8 cellular contexts compared by ENCODE assay signal in genomic region chr3:136250862-136251460, GRCh38. TPM values are rescaled to one million over a fixed set of nuclear protein-coding genes. Genes with fewer than 3 reads are reported as not detected.
DNase-seq lines count a peak whose midpoint lies in the region; ATAC-seq and TF ChIP-seq lines count a peak whose summit lies in the region.

No MANE protein-coding gene starts in this region.

- peaks cover 1% of the 10 kb centered on the region; the same call in 1 of the 2 replicates for H3K36me3 ChIP-seq in GM23338 (ENCODE audit: insufficient read depth)
- H3K36me3 ChIP-seq in left lung: peaks cover 0 to 3% of the 10 kb centered on the region in 2 donors

- H3K27ac Mint-ChIP-seq in Calu3 (ENCODE audit: unreplicated experiment) (peak overlapping the region; percentile 96), GM23338 (peak overlapping the region; percentile 99)

- peak; percentile 70 for DNase-seq in Calu3
- peak; percentile 34 for DNase-seq in GM23338 (ENCODE audit: low spot score)
- DNase-seq in NCI-H146 treated with DMSO at 0.1 percent for 48 hours (lab: John Stamatoyannopoulos, UW; ENCODE audit: unreplicated experiment): peak; percentile 80
- DNase-seq in dermis blood vessel endothelial cell: peak; percentile 71
- peak; percentile 77 to 80 for DNase-seq in left lung
- DNase-seq in stimulated activated CD4-positive, alpha-beta T cell treated with anti-CD3 and anti-CD28 coated beads, Interleukin-4, amount 100 ng/mL, for 1 hour: peak; percentile 11
- DNase-seq in mesenteric fat pad (ENCODE audit: low spot score): no peak

- H3K4me3 Mint-ChIP-seq in Calu3 (ENCODE audit: low read depth, unreplicated experiment) (peak overlapping the region; percentile 89), GM23338 (peak overlapping the region; percentile 82)

- H3K4me3 ChIP-seq in GM23338 (peak overlapping the region; percentile 56), WI38 (ENCODE audit: low read depth, low read length) (peak overlapping the region; percentile 73), left lung (peak overlapping the region; percentile 56 to 78)

- peaks cover 3% of the 10 kb centered on the region; the same call in 1 of the 2 replicates for H3F3A ChIP-seq in GM23338 (replicated peaks; ENCODE audit: low read depth)

- H3K79me2 ChIP-seq in GM23338 (replicated peaks; ENCODE audit: insufficient read depth): peaks cover 49% of the 10 kb centered on the region

- CTCF ChIA-PET in Calu3 (lab: Charles Lee): interaction anchor here (0.6 to 1.5 kb wide), 4 partner anchors 14 to 502 kb away, joined by 3 to 6 read pairs (median 4); partner anchors contain the start of gene STAG1

- no peaks in the 10 kb centered on the region for H4K20me1 ChIP-seq in GM23338 (replicated peaks; ENCODE audit: insufficient read depth)

- BruUV-seq in Calu3 (replicated peaks; lab: Mats Ljungman, UMichigan): TSS peak; percentile 70

- H3K4me1 ChIP-seq in GM23338 (ENCODE audit: insufficient read depth) (peaks cover 12% of the 10 kb centered on the region), left lung (peaks cover 7 to 23% of the 10 kb centered on the region in 2 donors)

- H3K4me2 ChIP-seq in GM23338: peak overlapping the region; percentile 73

- H3K9me3 Mint-ChIP-seq in Calu3 (ENCODE audit: low read depth, unreplicated experiment) (no peaks in the 10 kb centered on the region), GM23338 (no peaks in the 10 kb centered on the region)

- peaks cover 18% of the 10 kb centered on the region for H3K36me3 Mint-ChIP-seq in Calu3 (ENCODE audit: insufficient read depth, unreplicated experiment)
- H3K36me3 Mint-ChIP-seq in GM23338 (ENCODE audit: low read depth): peaks cover 3% of the 10 kb centered on the region; the same call in 2 of the 3 replicates

- TF ChIP-seq CTCF in Calu3 (IDR thresholded peaks at IDR 0.05; ENCODE audit: unreplicated experiment): no peak
- peak in 1 of 2 experiments; percentile 33; a peak in 2 of 4 replicates for TF ChIP-seq CTCF in GM23338 (conservative IDR thresholded peaks at IDR 0.05; ENCODE audit: low read depth in 2 of 2)
- TF ChIP-seq CTCF in WI38 (IDR thresholded peaks at IDR 0.05; ENCODE audit: low read depth, low read length): no peak
- no peak for TF ChIP-seq CTCF in left lung (IDR thresholded peaks at IDR 0.05)

- H3K27me3 Mint-ChIP-seq in Calu3 (ENCODE audit: unreplicated experiment) (no peaks in the 10 kb centered on the region), GM23338 (ENCODE audit: insufficient read depth, low read depth, poor library complexity) (peaks cover 18% of the 10 kb centered on the region)

- H3K27ac ChIP-seq in GM23338 (ENCODE audit: low read depth): peak overlapping the region; percentile 93
- H3K27ac ChIP-seq in left lung: peak overlapping the region; percentile 90 to 92

- peak; percentile 17 for ATAC-seq in GM23338
- ATAC-seq in left lung: peak; percentile 69

- H3K27me3 ChIP-seq in GM23338 (ENCODE audit: insufficient read depth) (no peaks in the 10 kb centered on the region), left lung (no peaks in the 10 kb centered on the region)

- peak overlapping the region; percentile 44 for H2AFZ ChIP-seq in GM23338

- intact Hi-C loops in Calu3 (cut with micrococcal nuclease; ENCODE audit: unreplicated experiment) (loop anchor here (1.0 to 5.0 kb wide), 3 partner anchors 55 to 173 kb away; partner anchors contain the start of gene MSL2), left lung (cut with DNase I) (no loop called here)

- H3K4me1 Mint-ChIP-seq in Calu3 (ENCODE audit: low read depth, unreplicated experiment) (peaks cover 26% of the 10 kb centered on the region), GM23338 (peaks cover 23% of the 10 kb centered on the region)

- H3K9me3 ChIP-seq in left lung: no peaks in the 10 kb centered on the region

- 0 out of 2 replicates have a peak, but pooled peaks cover 4% of the 10 kb centered on the region for H3K9me2 ChIP-seq in GM23338 (ENCODE audit: insufficient read depth)

TF ChIP-seq in GM23338, 12 proteins besides CTCF, POLR2A, EP300 and RAD21:
- TF ChIP-seq EZH2phosphoT487 (IDR thresholded peaks at IDR 0.05; ENCODE audit: unreplicated experiment) (no peak), REST (IDR thresholded peaks at IDR 0.05; ENCODE audit: unreplicated experiment) (no peak), JUNB (IDR thresholded peaks at IDR 0.05; ENCODE audit: unreplicated experiment) (no peak)

RNA-seq across cellular contexts. Expression of gene PCCB, which starts 0.8 kb away (rescaled TPM):
- total RNA-seq in Calu3 (2022) (52.3 and 63.5 TPM in 2 replicates), dermis blood vessel endothelial cell (42.7 and 69.2 TPM in 2 replicates), left lung (10 to 100 TPM; 35.7 to 44.7 TPM), mesenteric fat pad (28.5 TPM)
- total RNA-seq in GM23338 (2014; rRNA removed; shearing (Covaris generic)): 69.5 and 76.8 TPM in 2 replicates
- 40.9 and 42.7 TPM in 2 replicates for polyA plus RNA-seq in GM23338 (2016; fragmentation: Nextera tagmentation; extraction: Ambion mirVana)

RNA-seq across cellular contexts. Expression of gene MSL2, which starts 54.8 kb away (rescaled TPM):
- total RNA-seq in Calu3 (2022) (59.4 and 63.9 TPM in 2 replicates), dermis blood vessel endothelial cell (14.1 and 17.5 TPM in 2 replicates), left lung (10 to 100 TPM; 25.8 to 32.6 TPM), mesenteric fat pad (20.6 TPM)
- total RNA-seq in GM23338 (2014; rRNA removed; shearing (Covaris generic)): 39.1 and 50.6 TPM in 2 replicates
- 6.7 and 7.5 TPM in 2 replicates for polyA plus RNA-seq in GM23338 (2016; fragmentation: Nextera tagmentation; extraction: Ambion mirVana)
